Comparison of ENCODE assay signal across 8 cellular contexts in the genomic region with DNA sequence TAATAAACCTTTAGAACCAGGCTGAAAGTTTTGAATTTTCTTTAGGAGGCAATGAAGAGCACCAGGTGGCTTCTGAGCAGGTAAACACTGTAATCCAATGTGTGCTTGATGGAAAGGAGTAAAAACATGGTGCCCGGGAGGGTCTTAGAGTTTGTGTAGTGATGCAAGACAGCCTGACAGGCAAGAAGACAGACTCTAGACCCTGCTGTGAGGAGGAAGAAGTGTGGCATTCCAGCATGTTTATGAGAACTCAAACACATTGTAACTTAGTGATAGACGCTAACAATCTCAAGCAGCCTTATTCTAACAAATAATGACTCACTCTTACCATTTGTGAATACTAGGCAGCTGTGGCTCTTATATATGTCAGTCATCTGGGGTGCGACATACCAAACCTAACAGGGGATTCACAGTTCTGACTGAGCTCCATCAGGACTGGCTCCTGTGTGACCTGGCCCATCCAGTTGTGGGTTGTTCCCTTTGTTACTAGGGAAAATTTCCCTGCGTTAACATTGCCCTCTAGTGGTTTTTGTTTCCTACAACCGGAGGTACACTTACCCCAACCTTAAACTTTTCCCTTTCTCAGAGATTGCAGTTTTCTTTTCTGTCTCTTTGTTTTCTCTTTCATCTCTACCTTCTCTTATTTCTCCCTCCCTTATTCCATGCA. TPM values are rescaled to one million over a fixed set of nuclear protein-coding genes. Genes with fewer than 3 reads are reported as not detected.
DNase-seq lines count a peak whose midpoint lies in the region; ATAC-seq lines count a peak whose summit lies in the region.

No MANE protein-coding gene starts in this region.

- DNase-seq in NCI-H2196 (lab: John Stamatoyannopoulos, UW; ENCODE audit: unreplicated experiment) (peak; percentile 6), NCI-H2196 treated with DMSO at 0.1 percent for 48 hours (lab: John Stamatoyannopoulos, UW; ENCODE audit: unreplicated experiment) (no peak), NCI-H2029 (lab: John Stamatoyannopoulos, UW) (peak; percentile 41), dermis blood vessel endothelial cell (peak; percentile 70)
- peak; percentile 83 for DNase-seq in activated CD4-positive, alpha-beta T cell treated with anti-CD3 and anti-CD28 coated beads, Interleukin-2, amount 10 ng/mL, durations not matched to agents 24 days and 14 days
- DNase-seq in stimulated activated naive B cell treated with anti-CD40 and anti-IgM and Interleukin-4, amounts not matched to agents 10 μg/mL and 1 μg/mL and 100 μg/mL, for 72 hours = peak; percentile 50

- peak overlapping the region; percentile 49 for H3K27ac ChIP-seq in mesodermal cell (ENCODE audit: low read depth, low read length, severe bottlenecking)

- no peak overlapping the region for H3K4me3 ChIP-seq in mesodermal cell (ENCODE audit: extremely low read depth, insufficient read depth, low read length, poor library complexity, severe bottlenecking)

- H3K4me3 Mint-ChIP-seq in activated CD4-positive, alpha-beta T cell treated with anti-CD3 and anti-CD28 coated beads, Interleukin-2, amount 10 ng/mL, durations not matched to agents 24 days and 14 days = no peak overlapping the region
- H3K4me3 Mint-ChIP-seq in stimulated activated naive B cell treated with anti-CD40 and anti-IgM and Interleukin-4, amounts not matched to agents 10 μg/mL and 1 μg/mL and 100 μg/mL, for 72 hours = no peak overlapping the region

- H3K4me1 ChIP-seq in mesodermal cell (ENCODE audit: control insufficient read depth, insufficient read depth, low read length, poor library complexity, severe bottlenecking) = no peaks in the 10 kb centered on the region

- no peaks in the 10 kb centered on the region for H3K9me3 ChIP-seq in mesodermal cell (ENCODE audit: control insufficient read depth, low read length)

- H3K27ac Mint-ChIP-seq in activated CD4-positive, alpha-beta T cell treated with anti-CD3 and anti-CD28 coated beads, Interleukin-2, amount 10 ng/mL, durations not matched to agents 24 days and 14 days = peak overlapping the region; percentile 81
- H3K27ac Mint-ChIP-seq in stimulated activated naive B cell treated with anti-CD40 and anti-IgM and Interleukin-4, amounts not matched to agents 10 μg/mL and 1 μg/mL and 100 μg/mL, for 72 hours = peak overlapping the region; percentile 37

- intact Hi-C loops in activated CD4-positive, alpha-beta T cell treated with anti-CD3 and anti-CD28 coated beads, Interleukin-2, amount 10 ng/mL, durations not matched to agents 24 days and 14 days (cut with micrococcal nuclease) = loop anchor here (1.0 to 10.0 kb wide), 8 partner anchors 45 to 404 kb away; no protein-coding TSS in a partner anchor

- peak; percentile 60 for ATAC-seq in HG02623 (IDR thresholded peaks at IDR 0.05; ENCODE audit: unreplicated experiment)
- ATAC-seq in stimulated activated naive B cell treated with anti-CD40 and anti-IgM and Interleukin-4, amounts not matched to agents 10 μg/mL and 1 μg/mL and 100 μg/mL, for 72 hours (replicated peaks) = peak; percentile 99

- WGBS in mesodermal cell (ENCODE audit: insufficient coverage in 2 of 2), 2 experiments = 50% methylated on average over 2 of the region's 5 CpGs; no CpG with 5 or more reads in 1 of the 2 experiments

- H3K4me1 Mint-ChIP-seq in activated CD4-positive, alpha-beta T cell treated with anti-CD3 and anti-CD28 coated beads, Interleukin-2, amount 10 ng/mL, durations not matched to agents 24 days and 14 days = peaks cover 20% of the 10 kb centered on the region
- peaks cover 21 to 33% of the 10 kb centered on the region in 2 donors for H3K4me1 Mint-ChIP-seq in stimulated activated naive B cell treated with anti-CD40 and anti-IgM and Interleukin-4, amounts not matched to agents 10 μg/mL and 1 μg/mL and 100 μg/mL, for 72 hours

- H3K36me3 Mint-ChIP-seq in activated CD4-positive, alpha-beta T cell treated with anti-CD3 and anti-CD28 coated beads, Interleukin-2, amount 10 ng/mL, durations not matched to agents 24 days and 14 days (ENCODE audit: low read depth) = no peaks in the 10 kb centered on the region
- H3K36me3 Mint-ChIP-seq in stimulated activated naive B cell treated with anti-CD40 and anti-IgM and Interleukin-4, amounts not matched to agents 10 μg/mL and 1 μg/mL and 100 μg/mL, for 72 hours = no peaks in the 10 kb centered on the region

- no peaks in the 10 kb centered on the region for H3K9me3 Mint-ChIP-seq in activated CD4-positive, alpha-beta T cell treated with anti-CD3 and anti-CD28 coated beads, Interleukin-2, amount 10 ng/mL, durations not matched to agents 24 days and 14 days
- H3K9me3 Mint-ChIP-seq in stimulated activated naive B cell treated with anti-CD40 and anti-IgM and Interleukin-4, amounts not matched to agents 10 μg/mL and 1 μg/mL and 100 μg/mL, for 72 hours = no peaks in the 10 kb centered on the region

- no peaks in the 10 kb centered on the region for H3K27me3 Mint-ChIP-seq in activated CD4-positive, alpha-beta T cell treated with anti-CD3 and anti-CD28 coated beads, Interleukin-2, amount 10 ng/mL, durations not matched to agents 24 days and 14 days
- peaks cover 0 to 6% of the 10 kb centered on the region in 2 donors for H3K27me3 Mint-ChIP-seq in stimulated activated naive B cell treated with anti-CD40 and anti-IgM and Interleukin-4, amounts not matched to agents 10 μg/mL and 1 μg/mL and 100 μg/mL, for 72 hours

- no peaks in the 10 kb centered on the region for H3K36me3 ChIP-seq in mesodermal cell (ENCODE audit: control insufficient read depth, insufficient read depth, low read length)

RNA-seq across cellular contexts. Expression of a gene that starts 53.8 kb away (rescaled TPM):
- total RNA-seq in activated CD4-positive, alpha-beta T cell treated with anti-CD3 and anti-CD28 coated beads, Interleukin-2, amount 10 ng/mL, durations not matched to agents 24 days and 14 days = not detected in 2 replicates
- total RNA-seq in dermis blood vessel endothelial cell = not detected in 2 replicates
- not detected for polyA plus RNA-seq in mesodermal cell (2013, experiment 1 of 2)
- polyA plus RNA-seq in mesodermal cell (2013, experiment 2 of 2) = not detected
